Comparison of ENCODE assay signal across 24 cellular contexts in the genomic region with DNA sequence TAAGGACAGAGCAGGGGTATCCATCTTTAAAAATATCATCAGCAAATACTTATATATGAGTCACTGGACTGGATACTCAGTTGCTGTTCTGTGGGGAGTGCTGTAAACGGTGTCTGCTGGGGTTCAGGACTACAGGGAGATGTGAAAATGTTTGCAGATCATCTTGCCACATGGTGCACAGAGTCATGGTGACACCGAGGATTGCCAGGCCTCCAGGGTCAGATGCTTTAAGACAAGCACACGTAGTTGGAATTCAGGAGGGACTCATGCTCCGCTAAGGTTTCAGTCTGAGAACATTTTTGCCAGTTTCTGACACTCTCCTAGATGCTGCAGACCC.
A peak's percentile ranks its signal among the peaks of the same experiment; 100 is the strongest.
DNase-seq lines count a peak whose midpoint lies in the region; ATAC-seq, FAIRE-seq and TF ChIP-seq lines count a peak whose summit lies in the region.
"Had no signal": no experiment of that assay in that cellular context is flagged by ENCODE, and none has a peak within 500 bp of the region (broad histone marks: within the 10 kb centered on the region; RNA-seq: fewer than 3 reads in every experiment).

No MANE protein-coding gene starts in this region.

- no peaks in the 10 kb centered on the region for H3K4me1 ChIP-seq in GM23338 (ENCODE audit: insufficient read depth)
- H3K4me1 ChIP-seq in astrocyte (ENCODE audit: insufficient read depth, low read length): no peaks in the 10 kb centered on the region
- H3K4me1 ChIP-seq in left lung: no peaks in the 10 kb centered on the region
- H3K4me1 ChIP-seq: SJSA1 had no signal

- no peaks in the 10 kb centered on the region for H3F3A ChIP-seq in GM23338 (replicated peaks; ENCODE audit: low read depth)

- H3K36me3 ChIP-seq in GM23338 (ENCODE audit: insufficient read depth): no peaks in the 10 kb centered on the region
- no peaks in the 10 kb centered on the region for H3K36me3 ChIP-seq in astrocyte (ENCODE audit: insufficient read depth, low read length)
- no peaks in the 10 kb centered on the region for H3K36me3 ChIP-seq in left lung
- H3K36me3 ChIP-seq: BE2C, right lobe of liver, SJSA1, thyroid gland had no signal

- TF ChIP-seq CTCF in GM23338 (conservative IDR thresholded peaks at IDR 0.05; ENCODE audit: low read depth in 2 of 2) (no peak), astrocyte (IDR thresholded peaks at IDR 0.05; ENCODE audit: insufficient read depth, low read depth, low read length) (no peak), left lung (IDR thresholded peaks at IDR 0.05) (no peak), type B pancreatic cell (conservative IDR thresholded peaks at IDR 0.05) (no peak)

- H3K9ac ChIP-seq in astrocyte (ENCODE audit: low read length): no peak overlapping the region

- H3K4me3 ChIP-seq in GM23338 (no peak overlapping the region), astrocyte (ENCODE audit: insufficient read depth, low read depth, low read length) (no peak overlapping the region), left lung (no peak overlapping the region)
- H3K4me3 ChIP-seq: coronary artery, right lobe of liver, SJSA1, thyroid gland had no signal

- H4K20me1 ChIP-seq in GM23338 (replicated peaks; ENCODE audit: insufficient read depth): no peaks in the 10 kb centered on the region
- H4K20me1 ChIP-seq in astrocyte (ENCODE audit: insufficient read depth, low read length): no peaks in the 10 kb centered on the region

- no peak overlapping the region for H3K27ac ChIP-seq in GM23338 (ENCODE audit: low read depth)
- H3K27ac ChIP-seq in astrocyte (ENCODE audit: low read depth, low read length): no peak overlapping the region
- H3K27ac ChIP-seq in left lung: no peak overlapping the region
- H3K27ac ChIP-seq: coronary artery, right lobe of liver, SJSA1, thyroid gland had no signal

- H3K27me3 Mint-ChIP-seq in GM23338 (ENCODE audit: insufficient read depth, low read depth, poor library complexity) (peaks cover 4% of the 10 kb centered on the region), astrocyte (ENCODE audit: low read depth, unreplicated experiment) (no peaks in the 10 kb centered on the region), type B pancreatic cell (peaks cover 27% of the 10 kb centered on the region)
- H3K27me3 Mint-ChIP-seq in activated naive CD8-positive, alpha-beta T cell treated with anti-CD3 and anti-CD28 coated beads, Interleukin-2, amount 50 U/mL, for 24 hours: peaks cover 3% of the 10 kb centered on the region

- H3K9me2 ChIP-seq in GM23338 (ENCODE audit: insufficient read depth): no peaks in the 10 kb centered on the region; the same call in 1 of the 2 replicates

- no peak overlapping the region for H3K4me3 Mint-ChIP-seq in GM23338
- H3K4me3 Mint-ChIP-seq in astrocyte (ENCODE audit: unreplicated experiment): no peak overlapping the region
- peak overlapping the region; percentile 46 for H3K4me3 Mint-ChIP-seq in type B pancreatic cell
- no peak overlapping the region for H3K4me3 Mint-ChIP-seq in activated naive CD8-positive, alpha-beta T cell treated with anti-CD3 and anti-CD28 coated beads, Interleukin-2, amount 50 U/mL, for 24 hours
- H3K4me3 Mint-ChIP-seq: stimulated activated naive CD8-positive, alpha-beta T cell treated with anti-CD3 and anti-CD28 coated beads, Interleukin-15, amount 100 ng/mL, for 72 hours; T-helper 1 cell treated with Interleukin-12 subunit alpha and Interleukin-12 subunit beta and Interleukin-4 antibody, amounts not matched to agents 30 μg/mL and 1 μg/mL, for 36 hours had no signal

- DNase-seq in GM23338 (ENCODE audit: low spot score): no peak
- DNase-seq in astrocyte (ENCODE audit: low read depth): peak; percentile 51
- no peak for DNase-seq in left lung
- DNase-seq in type B pancreatic cell (ENCODE audit: extremely low spot score, unreplicated experiment): no peak
- DNase-seq in pons (ENCODE audit: low spot score): no peak
- DNase-seq in activated naive CD8-positive, alpha-beta T cell treated with anti-CD3 and anti-CD28 coated beads, Interleukin-2, amount 50 U/mL, for 24 hours: no peak
- DNase-seq in putamen (ENCODE audit: low spot score): no peak
- DNase-seq: activated gamma-delta T cell; BE2C; DMS153; Kasumi-1; NCI-H187; NCI-H526; occipital lobe; right lobe of liver; stimulated activated naive CD8-positive, alpha-beta T cell treated with anti-CD3 and anti-CD28 coated beads, Interleukin-15, amount 100 ng/mL, for 72 hours; thyroid gland had no signal

- H3K79me2 ChIP-seq in GM23338 (replicated peaks; ENCODE audit: insufficient read depth) (no peaks in the 10 kb centered on the region), astrocyte (ENCODE audit: insufficient read depth, low read length) (no peaks in the 10 kb centered on the region)

- ATAC-seq in GM23338: no peak
- ATAC-seq in left lung: peak; percentile 21
- no peak for ATAC-seq in activated naive CD8-positive, alpha-beta T cell treated with anti-CD3 and anti-CD28 coated beads, Interleukin-2, amount 50 U/mL, for 24 hours
- ATAC-seq: esophagus mucosa; Panc1; stimulated activated naive CD8-positive, alpha-beta T cell treated with anti-CD3 and anti-CD28 coated beads, Interleukin-15, amount 100 ng/mL, for 72 hours had no signal

- H3K27ac Mint-ChIP-seq in GM23338 (no peak overlapping the region), astrocyte (ENCODE audit: unreplicated experiment) (no peak overlapping the region), type B pancreatic cell (peak overlapping the region; percentile 33)
- H3K27ac Mint-ChIP-seq in activated naive CD8-positive, alpha-beta T cell treated with anti-CD3 and anti-CD28 coated beads, Interleukin-2, amount 50 U/mL, for 24 hours: no peak overlapping the region
- H3K27ac Mint-ChIP-seq: stimulated activated naive CD8-positive, alpha-beta T cell treated with anti-CD3 and anti-CD28 coated beads, Interleukin-15, amount 100 ng/mL, for 72 hours; T-helper 1 cell treated with Interleukin-12 subunit alpha and Interleukin-12 subunit beta and Interleukin-4 antibody, amounts not matched to agents 30 μg/mL and 1 μg/mL, for 36 hours had no signal

- H3K4me2 ChIP-seq in GM23338 (no peak overlapping the region), astrocyte (ENCODE audit: low read length) (no peak overlapping the region)

- H3K9me3 Mint-ChIP-seq in GM23338 (no peaks in the 10 kb centered on the region), astrocyte (ENCODE audit: unreplicated experiment) (no peaks in the 10 kb centered on the region), type B pancreatic cell (no peaks in the 10 kb centered on the region)
- H3K9me3 Mint-ChIP-seq in activated naive CD8-positive, alpha-beta T cell treated with anti-CD3 and anti-CD28 coated beads, Interleukin-2, amount 50 U/mL, for 24 hours: no peaks in the 10 kb centered on the region
- H3K9me3 Mint-ChIP-seq: stimulated activated naive CD8-positive, alpha-beta T cell treated with anti-CD3 and anti-CD28 coated beads, Interleukin-15, amount 100 ng/mL, for 72 hours; T-helper 1 cell treated with Interleukin-12 subunit alpha and Interleukin-12 subunit beta and Interleukin-4 antibody, amounts not matched to agents 30 μg/mL and 1 μg/mL, for 36 hours had no signal

- intact Hi-C loops in left lung (cut with DNase I): no loop called here

- no peak for FAIRE-seq in astrocyte (lab: Jason Lieb, UNC)
- FAIRE-seq: H54, keratinocyte had no signal

- H3K9me3 ChIP-seq in astrocyte (ENCODE audit: insufficient read depth, low read depth, low read length) (no peaks in the 10 kb centered on the region), left lung (no peaks in the 10 kb centered on the region)
- H3K9me3 ChIP-seq: BE2C, right lobe of liver, SJSA1, thyroid gland had no signal

- peak overlapping the region; percentile 69; the same call in 1 of the 2 replicates for H2AFZ ChIP-seq in GM23338
- H2AFZ ChIP-seq in astrocyte (ENCODE audit: low read depth, low read length): no peak overlapping the region

- H3K27me3 ChIP-seq in GM23338 (ENCODE audit: insufficient read depth) (no peaks in the 10 kb centered on the region), astrocyte (ENCODE audit: insufficient read depth, low read length) (peaks cover 26% of the 10 kb centered on the region), left lung (no peaks in the 10 kb centered on the region)
- H3K27me3 ChIP-seq: BE2C, right lobe of liver, SJSA1, thyroid gland had no signal

- H3K4me1 Mint-ChIP-seq in GM23338 (peaks cover 10% of the 10 kb centered on the region), astrocyte (ENCODE audit: low read depth, unreplicated experiment) (peaks cover 20% of the 10 kb centered on the region), type B pancreatic cell (ENCODE audit: unreplicated experiment) (peaks cover 47% of the 10 kb centered on the region)
- no peaks in the 10 kb centered on the region for H3K4me1 Mint-ChIP-seq in activated naive CD8-positive, alpha-beta T cell treated with anti-CD3 and anti-CD28 coated beads, Interleukin-2, amount 50 U/mL, for 24 hours
- H3K4me1 Mint-ChIP-seq: stimulated activated naive CD8-positive, alpha-beta T cell treated with anti-CD3 and anti-CD28 coated beads, Interleukin-15, amount 100 ng/mL, for 72 hours had no signal

- no peaks in the 10 kb centered on the region for H3K36me3 Mint-ChIP-seq in GM23338 (ENCODE audit: low read depth)
- no peaks in the 10 kb centered on the region for H3K36me3 Mint-ChIP-seq in astrocyte (ENCODE audit: low read depth, unreplicated experiment)
- no peaks in the 10 kb centered on the region for H3K36me3 Mint-ChIP-seq in type B pancreatic cell
- H3K36me3 Mint-ChIP-seq in activated naive CD8-positive, alpha-beta T cell treated with anti-CD3 and anti-CD28 coated beads, Interleukin-2, amount 50 U/mL, for 24 hours (ENCODE audit: low read depth): no peaks in the 10 kb centered on the region

TF ChIP-seq in GM23338, 12 proteins besides CTCF, POLR2A, EP300 and RAD21 (continues in another document):
- TF ChIP-seq EZH2 (IDR thresholded peaks at IDR 0.05; ENCODE audit: low read depth, unreplicated experiment) (no peak), POLR2AphosphoS5 (IDR thresholded peaks at IDR 0.05; ENCODE audit: low read depth) (no peak), EZH2phosphoT487 (IDR thresholded peaks at IDR 0.05; ENCODE audit: unreplicated experiment) (no peak), ZNF331 (CRISPR knock-in tag; IDR thresholded peaks at IDR 0.05; ENCODE audit: low read depth) (no peak), JUNB (IDR thresholded peaks at IDR 0.05; ENCODE audit: unreplicated experiment) (no peak), STAT1 (IDR thresholded peaks at IDR 0.05; ENCODE audit: unreplicated experiment) (no peak), CREB1 (CRISPR knock-in tag; IDR thresholded peaks at IDR 0.05; ENCODE audit: low read depth) (no peak), NANOG (IDR thresholded peaks at IDR 0.05; ENCODE audit: borderline replicate concordance) (no peak)
- TF ChIP-seq, protein P1, sequence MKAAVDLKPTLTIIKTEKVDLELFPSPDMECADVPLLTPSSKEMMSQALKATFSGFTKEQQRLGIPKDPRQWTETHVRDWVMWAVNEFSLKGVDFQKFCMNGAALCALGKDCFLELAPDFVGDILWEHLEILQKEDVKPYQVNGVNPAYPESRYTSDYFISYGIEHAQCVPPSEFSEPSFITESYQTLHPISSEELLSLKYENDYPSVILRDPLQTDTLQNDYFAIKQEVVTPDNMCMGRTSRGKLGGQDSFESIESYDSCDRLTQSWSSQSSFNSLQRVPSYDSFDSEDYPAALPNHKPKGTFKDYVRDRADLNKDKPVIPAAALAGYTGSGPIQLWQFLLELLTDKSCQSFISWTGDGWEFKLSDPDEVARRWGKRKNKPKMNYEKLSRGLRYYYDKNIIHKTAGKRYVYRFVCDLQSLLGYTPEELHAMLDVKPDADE (IDR thresholded peaks at IDR 0.05): no peak
